Comparison of ENCODE assay signal across 1 cellular context in the genomic region with DNA sequence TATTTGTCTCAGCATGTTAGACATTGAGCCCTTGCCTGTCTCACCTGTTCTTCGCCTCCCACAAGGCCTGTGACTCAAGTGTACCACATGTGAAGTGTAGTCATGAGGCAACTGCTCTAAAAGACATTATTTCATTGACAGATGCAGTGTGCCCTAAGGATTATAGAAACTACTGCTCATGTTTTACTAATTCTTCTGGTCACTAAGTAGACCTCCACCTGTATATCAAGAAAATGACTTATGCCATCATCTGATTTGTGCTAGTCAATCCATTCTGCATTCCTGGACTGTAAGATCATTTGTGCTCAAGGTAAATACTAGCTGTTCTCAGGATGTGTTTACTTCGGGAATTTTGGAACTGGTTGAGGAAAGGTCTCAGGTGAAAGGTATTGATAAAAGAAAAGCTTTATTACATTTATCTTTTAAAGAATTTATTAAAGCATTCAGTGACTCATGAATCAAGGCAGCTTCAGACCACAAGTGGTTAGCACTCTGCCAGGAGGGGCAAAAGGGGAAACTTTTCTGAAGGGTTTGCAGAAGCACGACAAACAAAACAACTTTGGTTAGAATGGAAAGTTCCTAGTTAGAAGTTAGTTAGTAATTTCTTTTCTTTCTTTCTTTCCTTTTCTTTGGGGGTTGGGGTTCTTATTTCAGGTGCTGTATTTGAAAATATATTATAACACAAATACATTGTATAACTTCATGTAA.
TF ChIP-seq lines count a peak whose summit lies in the region.

No MANE protein-coding gene starts in this region.

TF ChIP-seq in GM23338, 12 proteins besides CTCF, POLR2A, EP300 and RAD21 (continued from another document):
- no peak for TF ChIP-seq REST (IDR thresholded peaks at IDR 0.05; ENCODE audit: unreplicated experiment)
- TF ChIP-seq, protein P1, sequence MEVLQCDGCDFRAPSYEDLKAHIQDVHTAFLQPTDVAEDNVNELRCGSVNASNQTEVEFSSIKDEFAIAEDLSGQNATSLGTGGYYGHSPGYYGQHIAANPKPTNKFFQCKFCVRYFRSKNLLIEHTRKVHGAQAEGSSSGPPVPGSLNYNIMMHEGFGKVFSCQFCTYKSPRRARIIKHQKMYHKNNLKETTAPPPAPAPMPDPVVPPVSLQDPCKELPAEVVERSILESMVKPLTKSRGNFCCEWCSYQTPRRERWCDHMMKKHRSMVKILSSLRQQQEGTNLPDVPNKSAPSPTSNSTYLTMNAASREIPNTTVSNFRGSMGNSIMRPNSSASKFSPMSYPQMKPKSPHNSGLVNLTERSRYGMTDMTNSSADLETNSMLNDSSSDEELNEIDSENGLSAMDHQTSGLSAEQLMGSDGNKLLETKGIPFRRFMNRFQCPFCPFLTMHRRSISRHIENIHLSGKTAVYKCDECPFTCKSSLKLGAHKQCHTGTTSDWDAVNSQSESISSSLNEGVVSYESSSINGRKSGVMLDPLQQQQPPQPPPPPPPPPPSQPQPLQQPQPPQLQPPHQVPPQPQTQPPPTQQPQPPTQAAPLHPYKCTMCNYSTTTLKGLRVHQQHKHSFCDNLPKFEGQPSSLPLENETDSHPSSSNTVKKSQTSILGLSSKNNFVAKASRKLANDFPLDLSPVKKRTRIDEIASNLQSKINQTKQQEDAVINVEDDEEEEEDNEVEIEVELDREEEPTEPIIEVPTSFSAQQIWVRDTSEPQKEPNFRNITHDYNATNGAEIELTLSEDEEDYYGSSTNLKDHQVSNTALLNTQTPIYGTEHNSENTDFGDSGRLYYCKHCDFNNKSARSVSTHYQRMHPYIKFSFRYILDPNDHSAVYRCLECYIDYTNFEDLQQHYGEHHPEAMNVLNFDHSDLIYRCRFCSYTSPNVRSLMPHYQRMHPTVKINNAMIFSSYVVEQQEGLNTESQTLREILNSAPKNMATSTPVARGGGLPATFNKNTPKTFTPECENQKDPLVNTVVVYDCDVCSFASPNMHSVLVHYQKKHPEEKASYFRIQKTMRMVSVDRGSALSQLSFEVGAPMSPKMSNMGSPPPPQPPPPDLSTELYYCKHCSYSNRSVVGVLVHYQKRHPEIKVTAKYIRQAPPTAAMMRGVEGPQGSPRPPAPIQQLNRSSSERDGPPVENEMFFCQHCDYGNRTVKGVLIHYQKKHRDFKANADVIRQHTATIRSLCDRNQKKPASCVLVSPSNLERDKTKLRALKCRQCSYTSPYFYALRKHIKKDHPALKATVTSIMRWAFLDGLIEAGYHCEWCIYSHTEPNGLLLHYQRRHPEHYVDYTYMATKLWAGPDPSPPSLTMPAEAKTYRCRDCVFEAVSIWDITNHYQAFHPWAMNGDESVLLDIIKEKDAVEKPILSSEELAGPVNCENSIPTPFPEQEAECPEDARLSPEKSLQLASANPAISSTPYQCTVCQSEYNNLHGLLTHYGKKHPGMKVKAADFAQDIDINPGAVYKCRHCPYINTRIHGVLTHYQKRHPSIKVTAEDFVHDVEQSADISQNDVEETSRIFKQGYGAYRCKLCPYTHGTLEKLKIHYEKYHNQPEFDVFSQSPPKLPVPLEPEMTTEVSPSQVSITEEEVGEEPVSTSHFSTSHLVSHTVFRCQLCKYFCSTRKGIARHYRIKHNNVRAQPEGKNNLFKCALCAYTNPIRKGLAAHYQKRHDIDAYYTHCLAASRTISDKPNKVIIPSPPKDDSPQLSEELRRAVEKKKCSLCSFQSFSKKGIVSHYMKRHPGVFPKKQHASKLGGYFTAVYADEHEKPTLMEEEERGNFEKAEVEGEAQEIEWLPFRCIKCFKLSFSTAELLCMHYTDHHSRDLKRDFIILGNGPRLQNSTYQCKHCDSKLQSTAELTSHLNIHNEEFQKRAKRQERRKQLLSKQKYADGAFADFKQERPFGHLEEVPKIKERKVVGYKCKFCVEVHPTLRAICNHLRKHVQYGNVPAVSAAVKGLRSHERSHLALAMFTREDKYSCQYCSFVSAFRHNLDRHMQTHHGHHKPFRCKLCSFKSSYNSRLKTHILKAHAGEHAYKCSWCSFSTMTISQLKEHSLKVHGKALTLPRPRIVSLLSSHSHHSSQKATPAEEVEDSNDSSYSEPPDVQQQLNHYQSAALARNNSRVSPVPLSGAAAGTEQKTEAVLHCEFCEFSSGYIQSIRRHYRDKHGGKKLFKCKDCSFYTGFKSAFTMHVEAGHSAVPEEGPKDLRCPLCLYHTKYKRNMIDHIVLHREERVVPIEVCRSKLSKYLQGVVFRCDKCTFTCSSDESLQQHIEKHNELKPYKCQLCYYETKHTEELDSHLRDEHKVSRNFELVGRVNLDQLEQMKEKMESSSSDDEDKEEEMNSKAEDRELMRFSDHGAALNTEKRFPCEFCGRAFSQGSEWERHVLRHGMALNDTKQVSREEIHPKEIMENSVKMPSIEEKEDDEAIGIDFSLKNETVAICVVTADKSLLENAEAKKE (CRISPR knock-in tag; IDR thresholded peaks at IDR 0.05) = no peak
- no peak for TF ChIP-seq POLR2AphosphoS5 (IDR thresholded peaks at IDR 0.05; ENCODE audit: low read depth)
- TF ChIP-seq ZNF114 (CRISPR knock-in tag; IDR thresholded peaks at IDR 0.05) = no peak
- TF ChIP-seq ZNF331 (CRISPR knock-in tag; IDR thresholded peaks at IDR 0.05; ENCODE audit: low read depth) = no peak
- TF ChIP-seq JUNB (IDR thresholded peaks at IDR 0.05; ENCODE audit: unreplicated experiment) = no peak
- no peak for TF ChIP-seq EZH2 (IDR thresholded peaks at IDR 0.05; ENCODE audit: low read depth, unreplicated experiment)
- no peak for TF ChIP-seq NANOG (IDR thresholded peaks at IDR 0.05; ENCODE audit: borderline replicate concordance)
